ENCODE assay signal across 19 cellular contexts in genomic region chr21:42340651-42341050, GRCh38. TPM values are rescaled to one million over a fixed set of nuclear protein-coding genes. Genes with fewer than 3 reads are reported as not detected.
"Had no signal": no experiment of that assay in that cellular context is flagged by ENCODE, and none has a peak within 500 bp of the region (broad histone marks: within the 10 kb centered on the region; RNA-seq: fewer than 3 reads in every experiment).

No MANE protein-coding gene starts in this region.

RNA-seq across cellular contexts. Expression of gene TFF2, which starts 10.1 kb away (rescaled TPM):
- total RNA-seq: activated CD4-positive, alpha-beta memory T cell treated with anti-CD3 and anti-CD28 coated beads for 36 hours; activated CD4-positive, alpha-beta T cell treated with anti-CD3 and anti-CD28 coated beads for 36 hours; activated CD4-positive, alpha-beta T cell treated with anti-CD3 and anti-CD28 coated beads, Interleukin-2, amount 10 ng/mL, durations not matched to agents 24 days and 14 days; activated CD8-positive, alpha-beta T cell treated with anti-CD3 and anti-CD28 coated beads, Interleukin-2, amount 10 ng/mL, durations not matched to agents 7 days and 5 days; activated naive CD4-positive, alpha-beta T cell treated with anti-CD3 and anti-CD28 coated beads for 36 hours; activated naive CD8-positive, alpha-beta T cell treated with anti-CD3 and anti-CD28 coated beads for 36 hours; activated T-helper 1 cell treated with anti-CD3 and anti-CD28 coated beads, Interleukin-12 subunit alpha, Interleukin-12 subunit beta, Interleukin-2, Interleukin-4 antibody, amounts not matched to agents 30 ng/mL and 10 ng/mL and 1 ng/mL, durations not matched to agents 14 hours and 24 hours and 36 hours; activated T-helper 2 cell treated with anti-CD3 and anti-CD28 coated beads, Interferon-gamma antibody, Interleukin-2, Interleukin-4, amounts not matched to agents 10 μg/mL and 5 μg/mL and 100 μg/mL, durations not matched to agents 14 hours and 24 hours and 36 hours; adrenal gland; aorta; chondrocyte; dermis microvascular lymphatic vessel endothelial cell; endothelial cell of umbilical vein; fibroblast of lung; fibroblast of villous mesenchyme; gastroesophageal sphincter; glomerular endothelial cell; T-helper 17 cell had no signal
- polyA plus RNA-seq: endothelial cell of umbilical vein, fibroblast of lung had no signal

RNA-seq across cellular contexts. Expression of gene TFF3, which starts 25.4 kb away (rescaled TPM):
- total RNA-seq: activated CD4-positive, alpha-beta memory T cell treated with anti-CD3 and anti-CD28 coated beads for 36 hours; activated CD4-positive, alpha-beta T cell treated with anti-CD3 and anti-CD28 coated beads for 36 hours; activated CD4-positive, alpha-beta T cell treated with anti-CD3 and anti-CD28 coated beads, Interleukin-2, amount 10 ng/mL, durations not matched to agents 24 days and 14 days; activated CD8-positive, alpha-beta T cell treated with anti-CD3 and anti-CD28 coated beads, Interleukin-2, amount 10 ng/mL, durations not matched to agents 7 days and 5 days; activated naive CD4-positive, alpha-beta T cell treated with anti-CD3 and anti-CD28 coated beads for 36 hours; activated naive CD8-positive, alpha-beta T cell treated with anti-CD3 and anti-CD28 coated beads for 36 hours; activated T-helper 1 cell treated with anti-CD3 and anti-CD28 coated beads, Interleukin-12 subunit alpha, Interleukin-12 subunit beta, Interleukin-2, Interleukin-4 antibody, amounts not matched to agents 30 ng/mL and 10 ng/mL and 1 ng/mL, durations not matched to agents 14 hours and 24 hours and 36 hours; activated T-helper 2 cell treated with anti-CD3 and anti-CD28 coated beads, Interferon-gamma antibody, Interleukin-2, Interleukin-4, amounts not matched to agents 10 μg/mL and 5 μg/mL and 100 μg/mL, durations not matched to agents 14 hours and 24 hours and 36 hours; fibroblast of lung; fibroblast of villous mesenchyme; T-helper 17 cell had no signal
- polyA plus RNA-seq: fibroblast of lung had no signal

RNA-seq across cellular contexts. Expression of gene TFF1, which starts 25.7 kb away (rescaled TPM):
- total RNA-seq: activated CD4-positive, alpha-beta memory T cell treated with anti-CD3 and anti-CD28 coated beads for 36 hours; activated CD4-positive, alpha-beta T cell treated with anti-CD3 and anti-CD28 coated beads for 36 hours; activated CD4-positive, alpha-beta T cell treated with anti-CD3 and anti-CD28 coated beads, Interleukin-2, amount 10 ng/mL, durations not matched to agents 24 days and 14 days; activated CD8-positive, alpha-beta T cell treated with anti-CD3 and anti-CD28 coated beads, Interleukin-2, amount 10 ng/mL, durations not matched to agents 7 days and 5 days; activated naive CD4-positive, alpha-beta T cell treated with anti-CD3 and anti-CD28 coated beads for 36 hours; activated naive CD8-positive, alpha-beta T cell treated with anti-CD3 and anti-CD28 coated beads for 36 hours; activated T-helper 1 cell treated with anti-CD3 and anti-CD28 coated beads, Interleukin-12 subunit alpha, Interleukin-12 subunit beta, Interleukin-2, Interleukin-4 antibody, amounts not matched to agents 30 ng/mL and 10 ng/mL and 1 ng/mL, durations not matched to agents 14 hours and 24 hours and 36 hours; aorta; chondrocyte; dermis microvascular lymphatic vessel endothelial cell; endothelial cell of umbilical vein; esophagus squamous epithelium; fibroblast of lung; fibroblast of villous mesenchyme; gastroesophageal sphincter; glomerular endothelial cell; T-helper 17 cell had no signal
- polyA plus RNA-seq: endothelial cell of umbilical vein, fibroblast of lung had no signal

RNA-seq across cellular contexts. Expression of gene TMPRSS3, which starts 55.2 kb away (rescaled TPM):
- total RNA-seq: chondrocyte, endothelial cell of umbilical vein, fibroblast of lung, fibroblast of villous mesenchyme, glomerular endothelial cell had no signal
- polyA plus RNA-seq: endothelial cell of umbilical vein, fibroblast of lung had no signal
